ENCODE assay signal across 9 cellular contexts in the genomic region with DNA sequence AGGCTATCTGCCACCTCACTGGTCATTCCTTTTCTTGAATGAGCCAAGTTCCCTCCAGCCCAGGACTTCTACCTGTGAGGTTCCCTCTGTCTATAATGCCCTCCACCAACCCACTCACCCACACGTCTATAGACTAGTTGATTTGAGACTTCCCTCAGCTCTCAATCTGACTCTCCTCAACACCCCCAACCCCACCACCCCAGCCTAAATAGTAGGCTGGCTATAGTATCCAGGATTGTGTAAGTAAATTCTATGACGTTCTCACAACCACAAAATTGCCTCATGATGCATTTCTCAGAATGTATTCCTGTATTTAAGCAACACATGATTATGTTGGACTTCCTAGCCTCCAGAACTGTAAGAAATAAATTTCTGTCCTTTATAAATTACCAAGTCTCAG. TPM values are rescaled to one million over a fixed set of nuclear protein-coding genes. Genes with fewer than 3 reads are reported as not detected.
DNase-seq lines count a peak whose midpoint lies in the region.
"Had no signal": no experiment of that assay in that cellular context is flagged by ENCODE, and none has a peak within 500 bp of the region (broad histone marks: within the 10 kb centered on the region; RNA-seq: fewer than 3 reads in every experiment).

No MANE protein-coding gene starts in this region.

- H3K4me3 Mint-ChIP-seq in T-helper 1 cell treated with Interleukin-12 subunit alpha and Interleukin-12 subunit beta and Interleukin-4 antibody, amounts not matched to agents 30 μg/mL and 1 μg/mL, for 36 hours: peak overlapping the region; percentile 97

- DNase-seq in HCEC 1CT (peak; percentile 67), fibroblast of peridontal ligament (ENCODE audit: extremely low read depth) (peak; percentile 85), iPS-NIHi7 (ENCODE audit: extremely low spot score) (no peak), NCI-H2107 treated with DMSO at 0.1 percent for 48 hours (lab: John Stamatoyannopoulos, UW; ENCODE audit: unreplicated experiment) (no peak), islet precursor cell (no peak), NAMALWA (ENCODE audit: low spot score) (no peak)
- DNase-seq: NCI-H2029 had no signal

- peak overlapping the region; percentile 93 for H3K4me2 ChIP-seq in skeletal muscle satellite cell (ENCODE audit: low read length)

- peaks cover 27% of the 10 kb centered on the region for H3K4me1 ChIP-seq in skeletal muscle satellite cell (ENCODE audit: control insufficient read depth, insufficient read depth, low read length)

- H3K36me3 Mint-ChIP-seq in T-helper 1 cell treated with Interleukin-12 subunit alpha and Interleukin-12 subunit beta and Interleukin-4 antibody, amounts not matched to agents 30 μg/mL and 1 μg/mL, for 36 hours (ENCODE audit: low read depth): peaks cover 34% of the 10 kb centered on the region

- H3K9me3 ChIP-seq in skeletal muscle satellite cell (replicated peaks; ENCODE audit: low read length): no peaks in the 10 kb centered on the region

- peak overlapping the region; percentile 91 for H3K4me3 ChIP-seq in skeletal muscle satellite cell (ENCODE audit: low read length)

- H3K4me1 Mint-ChIP-seq in T-helper 1 cell treated with Interleukin-12 subunit alpha and Interleukin-12 subunit beta and Interleukin-4 antibody, amounts not matched to agents 30 μg/mL and 1 μg/mL, for 36 hours (ENCODE audit: low read depth): peaks cover 62% of the 10 kb centered on the region

- H3K27me3 Mint-ChIP-seq in T-helper 1 cell treated with Interleukin-12 subunit alpha and Interleukin-12 subunit beta and Interleukin-4 antibody, amounts not matched to agents 30 μg/mL and 1 μg/mL, for 36 hours (ENCODE audit: low read depth): no peaks in the 10 kb centered on the region

- no peaks in the 10 kb centered on the region for H3K9me3 Mint-ChIP-seq in T-helper 1 cell treated with Interleukin-12 subunit alpha and Interleukin-12 subunit beta and Interleukin-4 antibody, amounts not matched to agents 30 μg/mL and 1 μg/mL, for 36 hours

- H3K9ac ChIP-seq in skeletal muscle satellite cell (ENCODE audit: low read depth, low read length): peak overlapping the region; percentile 95

- peak overlapping the region; percentile 73 for H3K27ac Mint-ChIP-seq in T-helper 1 cell treated with Interleukin-12 subunit alpha and Interleukin-12 subunit beta and Interleukin-4 antibody, amounts not matched to agents 30 μg/mL and 1 μg/mL, for 36 hours

- H3K27me3 ChIP-seq in skeletal muscle satellite cell (ENCODE audit: control insufficient read depth, insufficient read depth, low read length): no peaks in the 10 kb centered on the region

- H3K36me3 ChIP-seq in skeletal muscle satellite cell (ENCODE audit: insufficient read depth, low read length): no peaks in the 10 kb centered on the region

RNA-seq across cellular contexts. Expression of a gene that starts 2.2 kb away (rescaled TPM):
- total RNA-seq in skeletal muscle satellite cell (2012; rRNA removed): 33.6 and 41.8 TPM in 2 replicates

Comparison
In these comparisons a context has a peak if more than half of its experiments do, and no peak if none do; other contexts are left out.
1. DNase-seq: peak in HCEC 1CT (single experiment) and fibroblast of peridontal ligament (single experiment); none in iPS-NIHi7 (single experiment), NCI-H2107 treated with DMSO at 0.1 percent for 48 hours (single experiment), islet precursor cell (single experiment) and NAMALWA (single experiment).